Comparison of ENCODE assay signal across 19 cellular contexts in the genomic region with DNA sequence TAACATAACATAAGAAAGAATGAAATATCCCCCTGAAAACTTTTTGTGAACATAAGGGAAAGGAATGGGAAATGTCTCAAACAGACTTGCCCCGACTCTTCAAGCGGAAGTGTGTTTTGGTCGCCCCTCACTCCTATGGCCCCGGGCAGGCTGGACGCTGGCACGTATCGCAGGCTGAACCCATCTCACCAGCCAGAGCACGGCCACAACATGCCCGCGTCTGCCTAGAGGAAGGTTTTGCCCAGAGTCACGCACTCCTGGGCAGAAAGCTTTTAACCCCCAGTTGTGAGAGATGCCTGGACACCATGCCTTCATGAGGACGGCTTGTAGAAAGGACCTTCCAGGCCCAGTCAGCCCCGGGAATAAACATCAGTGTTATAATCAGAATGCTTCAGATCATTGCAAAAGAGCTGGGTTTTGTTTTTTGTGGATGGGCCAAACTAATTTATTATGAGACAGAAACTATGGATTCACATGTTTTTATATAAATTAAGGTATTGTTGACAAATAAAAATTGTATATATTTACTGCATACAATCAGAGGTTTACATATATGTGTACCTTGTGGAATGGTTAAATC. TPM values are rescaled to one million over a fixed set of nuclear protein-coding genes. Genes with fewer than 3 reads are reported as not detected.
DNase-seq lines count a peak whose midpoint lies in the region; ATAC-seq, FAIRE-seq and TF ChIP-seq lines count a peak whose summit lies in the region.
"Had no signal": no experiment of that assay in that cellular context is flagged by ENCODE, and none has a peak within 500 bp of the region (broad histone marks: within the 10 kb centered on the region; RNA-seq: fewer than 3 reads in every experiment).

No MANE protein-coding gene starts in this region.

- TF ChIP-seq RAD21 in liver (IDR thresholded peaks at IDR 0.05) (no peak), HepG2 (CRISPR knock-in tag; IDR thresholded peaks at IDR 0.05) (no peak)

- WGBS in liver, result 85% methylated on average over 13 of the region's 13 CpGs
- WGBS in HepG2 (ENCODE audit: low lambda C conversion rate), result 95% methylated on average over 8 of the region's 13 CpGs

- POLR2A ChIA-PET in HepG2 (lab: Yijun Ruan, JAX), result interaction anchor here (1.1 to 1.6 kb wide), 2 partner anchors 9 to 17 kb away, joined by 4 read pairs; a partner anchor contains a TSS

- no peak overlapping the region for H2AFZ ChIP-seq in HepG2 (ENCODE audit: low read length)
- no peak overlapping the region for H2AFZ ChIP-seq in fibroblast of lung (ENCODE audit: low read length)

- H3K27ac ChIP-seq in liver (ENCODE audit: low read depth in 1 of 2, low read length in 2 of 2) (peak overlapping the region; percentile 15 to 64), HepG2 (ENCODE audit: extremely low read length, insufficient read depth, low read length) (no peak overlapping the region), fibroblast of lung (ENCODE audit: insufficient read depth, low read length) (peak overlapping the region; percentile 59)
- H3K27ac ChIP-seq: SK-N-MC had no signal

- TF ChIP-seq EP300 in HepG2 (IDR thresholded peaks at IDR 0.05; ENCODE audit: low read depth in 2 of 2, low read length in 2 of 2) (no peak), HepG2 (CRISPR knock-in tag; IDR thresholded peaks at IDR 0.05; ENCODE audit: borderline replicate concordance) (no peak)

- H3K36me3 ChIP-seq in liver (ENCODE audit: control insufficient read depth in 4 of 4, insufficient read depth in 3 of 4, low read depth in 1 of 4, low read length in 3 of 4) (no peaks in the 10 kb centered on the region), HepG2 (replicated peaks in 1 of 2; ENCODE audit: control insufficient read depth in 1 of 2, insufficient read depth in 2 of 2, low read length in 2 of 2) (peaks cover 3% of the 10 kb centered on the region in 2 experiments; a peak in 2 of 5 replicates), fibroblast of lung (ENCODE audit: control insufficient read depth, insufficient read depth, low read length) (no peaks in the 10 kb centered on the region)
- H3K36me3 ChIP-seq: adrenal gland, HAP-1 had no signal

- H3K27me3 ChIP-seq in liver (ENCODE audit: control insufficient read depth in 4 of 4, insufficient read depth in 4 of 4, low read length in 3 of 4) (no peaks in the 10 kb centered on the region), HepG2 (ENCODE audit: control insufficient read depth in 1 of 2, insufficient read depth in 2 of 2, low read length in 2 of 2) (no peaks in the 10 kb centered on the region), fibroblast of lung (ENCODE audit: control insufficient read depth, insufficient read depth, low read length) (no peaks in the 10 kb centered on the region)
- H3K27me3 ChIP-seq: adrenal gland had no signal

- in situ Hi-C loops in HepG2 (cut with HindIII; ENCODE audit: extremely low pct_ligation_motif_present, low pct_unique_long_range_greater_than_20kb), result no loop called here

- H3K9me3 ChIP-seq in liver (ENCODE audit: control insufficient read depth in 4 of 4, low read length in 3 of 4) (no peaks in the 10 kb centered on the region), HepG2 (ENCODE audit: low read length) (no peaks in the 10 kb centered on the region), fibroblast of lung (ENCODE audit: control insufficient read depth, insufficient read depth, low read depth, low read length) (no peaks in the 10 kb centered on the region)
- H3K9me3 ChIP-seq: adrenal gland, Caco-2, HAP-1 had no signal

- FAIRE-seq in HepG2 (lab: Jason Lieb, UNC) (no peak), HTR-8/SVneo (lab: Jason Lieb, UNC) (no peak)
- FAIRE-seq: G401.6 had no signal

- no peak overlapping the region for H3K4me3 ChIP-seq in liver (ENCODE audit: low read depth in 1 of 3, low read length in 3 of 3)
- H3K4me3 ChIP-seq in HepG2 (replicated peaks in 1 of 3; ENCODE audit: insufficient read depth in 1 of 3, low read depth in 2 of 3, low read length in 3 of 3), result no peak overlapping the region
- H3K4me3 ChIP-seq in fibroblast of lung (replicated peaks in 1 of 4; ENCODE audit: control extremely low read depth in 1 of 4, insufficient read depth in 1 of 4, low read depth in 3 of 4, low read length in 4 of 4), result no peak overlapping the region
- H3K4me3 ChIP-seq: adrenal gland, HAP-1, SK-N-MC had no signal

- H4K20me1 ChIP-seq in HepG2 (ENCODE audit: insufficient read depth, low read length) (peaks cover 22% of the 10 kb centered on the region; the same call in 1 of the 2 replicates), fibroblast of lung (ENCODE audit: control insufficient read depth, extremely low read depth, insufficient read depth, low read length) (no peaks in the 10 kb centered on the region)

- H3K79me2 ChIP-seq in HepG2 (ENCODE audit: insufficient read depth, low read length) (peaks cover 70% of the 10 kb centered on the region), fibroblast of lung (ENCODE audit: control insufficient read depth, insufficient read depth, low read length) (peaks cover 81% of the 10 kb centered on the region)

- intact Hi-C loops in HepG2 (cut with micrococcal nuclease; ENCODE audit: unreplicated experiment) (no loop called here), sciatic nerve (cut with DNase I) (no loop called here)

- ATAC-seq in HepG2, result no peak
- no peak for ATAC-seq in sciatic nerve
- ATAC-seq in HG03571 (IDR thresholded peaks at IDR 0.05; ENCODE audit: unreplicated experiment), result no peak

- DNase-seq in HepG2 (ENCODE audit: low spot score) (no peak), fibroblast of lung (ENCODE audit: low read depth in 2 of 2) (no peak), sciatic nerve (ENCODE audit: low spot score) (peak; percentile 14), HTR-8/SVneo (ENCODE audit: insufficient read length, low spot score) (no peak), GDM1 (lab: John Stamatoyannopoulos, UW) (no peak)
- no peak for DNase-seq in activated T-cell treated with anti-CD3 and anti-CD28 coated beads, Interleukin-2, amount 50 U/mL, for 48 hours
- DNase-seq: ACHN; activated CD4-positive, alpha-beta memory T cell treated with anti-CD3 and anti-CD28 coated beads for 36 hours; Caco-2; KG1; NCI-H1436; NCI-H446; stimulated activated naive CD4-positive, alpha-beta T cell treated with Interleukin-2 at 50 U/mL for 16 hours had no signal

- H3K4me1 ChIP-seq in liver (ENCODE audit: control insufficient read depth in 4 of 4, insufficient read depth in 4 of 4, low read length in 3 of 4) (peaks cover 2 to 22% (median 10%) of the 10 kb centered on the region in 4 donors), HepG2 (ENCODE audit: insufficient read depth, low read length) (no peaks in the 10 kb centered on the region), fibroblast of lung (ENCODE audit: control insufficient read depth, extremely low read depth, insufficient read depth, low read length) (peaks cover 22% of the 10 kb centered on the region)

- no peak for TF ChIP-seq POLR2A in HepG2 (IDR thresholded peaks at IDR 0.05; ENCODE audit: insufficient read depth in 1 of 2, low read depth in 2 of 2, low read length in 2 of 2)

- H3K4me2 ChIP-seq in HepG2 (ENCODE audit: low read depth, low read length), result no peak overlapping the region
- no peak overlapping the region for H3K4me2 ChIP-seq in fibroblast of lung (ENCODE audit: extremely low read depth, insufficient read depth, low read length)

- H3K9ac ChIP-seq in liver (ENCODE audit: low read depth in 1 of 2, low read length in 2 of 2) (no peak overlapping the region), HepG2 (ENCODE audit: insufficient read depth, low read depth, low read length) (no peak overlapping the region), fibroblast of lung (ENCODE audit: insufficient read depth, low read length) (no peak overlapping the region)

- CTCF ChIA-PET in HepG2 (lab: Yijun Ruan, JAX; ENCODE audit: low intra/inter-chr PET ratio, low total read pairs), result no interaction called here

- BruUV-seq in HepG2 (replicated peaks; lab: Mats Ljungman, UMichigan), result no TSS peak

- TF ChIP-seq CTCF in liver (IDR thresholded peaks at IDR 0.05; ENCODE audit: low read depth, low read length, missing input control), result no peak
- TF ChIP-seq CTCF in HepG2 (CRISPR knock-in tag; IDR thresholded peaks at IDR 0.05), result no peak
- TF ChIP-seq CTCF in fibroblast of lung (conservative IDR thresholded peaks at IDR 0.05 in 1 of 2, IDR thresholded peaks at IDR 0.05 in 1 of 2; ENCODE audit: low read depth in 1 of 2, low read length in 2 of 2), result no peak

TF ChIP-seq in liver, 16 proteins besides CTCF, POLR2A, EP300 and RAD21 (continues in another document):
- TF ChIP-seq HNF4G (IDR thresholded peaks at IDR 0.05) (no peak), TAF1 (conservative IDR thresholded peaks at IDR 0.05) (no peak)

TF ChIP-seq in HepG2, 621 proteins besides CTCF, POLR2A, EP300 and RAD21 (continues in another document):
- no peak for TF ChIP-seq TAF15 (IDR thresholded peaks at IDR 0.05; ENCODE audit: low read depth, low read length, poor library complexity, severe bottlenecking)

RNA-seq across cellular contexts. Expression of a gene that starts 16.5 kb away (rescaled TPM):
- 10 to 100 TPM; 47.3 to 48.3 TPM for total RNA-seq in liver
- 10 to 100 TPM; 13.5 to 29.3 TPM for polyA plus RNA-seq in liver
- total RNA-seq in HepG2 (2016; rRNA removed; fragmentation: Illumina TruSeq; extraction: Trizol), result 58.3 and 68.2 TPM in 2 replicates
- total RNA-seq in HepG2 (2016; cell fraction: cytosol; rRNA removed; fragmentation: Illumina TruSeq; extraction: Trizol; ENCODE audit: low read depth), result 8.0 and 12.6 TPM in 2 replicates
- total RNA-seq in HepG2 (2016; cell fraction: insoluble cytoplasmic fraction; rRNA removed; fragmentation: Illumina TruSeq; extraction: Trizol), result 52.9 and 61.7 TPM in 2 replicates
- total RNA-seq in HepG2 (2016; cell fraction: membrane; rRNA removed; fragmentation: Illumina TruSeq; extraction: Trizol), result 15.5 and 18.4 TPM in 2 replicates
- 43.3 and 49.9 TPM in 2 replicates for total RNA-seq in HepG2 (2016; cell fraction: nucleus; rRNA removed; fragmentation: Illumina TruSeq; extraction: Trizol)
- 38.1 and 39.0 TPM in 2 replicates for polyA plus RNA-seq in HepG2 (2011; rRNA removed)
- 40.5 and 41.5 TPM in 2 replicates for polyA plus RNA-seq in HepG2 (2011; cell fraction: cytosol; rRNA removed)
- 56.2 and 59.8 TPM in 2 replicates for polyA plus RNA-seq in HepG2 (2011; cell fraction: nucleus; rRNA removed)
- polyA plus RNA-seq in HepG2 (2012), result 28.3 and 34.4 TPM in 2 replicates
- polyA plus RNA-seq in HepG2 (2016; cell fraction: cytosol; fragmentation: Illumina TruSeq; extraction: Trizol; ENCODE audit: low read depth), result 2.5 and 2.6 TPM in 2 replicates
- polyA plus RNA-seq in HepG2 (2016; cell fraction: insoluble cytoplasmic fraction; fragmentation: Illumina TruSeq; extraction: Trizol; ENCODE audit: low read depth), result 37.6 and 42.3 TPM in 2 replicates
- polyA plus RNA-seq in HepG2 (2016; cell fraction: membrane; fragmentation: Illumina TruSeq; extraction: Trizol; ENCODE audit: low read depth), result 5.2 and 7.3 TPM in 2 replicates
- polyA plus RNA-seq in HepG2 (2016; cell fraction: nucleus; fragmentation: Illumina TruSeq; extraction: Trizol; ENCODE audit: insufficient read depth, low read depth), result 39.0 and 40.2 TPM in 2 replicates
- 99.8 and 114 TPM in 2 replicates for polyA minus RNA-seq in HepG2 (2011; rRNA and poly(A)+ RNA removed; ENCODE audit: low replicate concordance)
- polyA minus RNA-seq in HepG2 (2011; cell fraction: cytosol; rRNA and poly(A)+ RNA removed), result 21.1 and 22.3 TPM in 2 replicates
- 40.7 and 43.8 TPM in 2 replicates for polyA minus RNA-seq in HepG2 (2011; cell fraction: nucleus; rRNA and poly(A)+ RNA removed)
- total RNA-seq in fibroblast of lung, result 63.9 and 102 TPM in 2 replicates
- polyA plus RNA-seq in fibroblast of lung, result 59.4 and 83.2 TPM in 2 replicates
- polyA plus RNA-seq in fibroblast of lung (2012), result 83.8 and 109 TPM in 2 replicates
- polyA minus RNA-seq in fibroblast of lung (ENCODE audit: low replicate concordance), result 383 and 476 TPM in 2 replicates
- 140 TPM for total RNA-seq in sciatic nerve
